8 cellular contexts compared by ENCODE assay signal in genomic region chr2:62309465-62310091, GRCh38.
DNase-seq lines count a peak whose midpoint lies in the region; ATAC-seq and TF ChIP-seq lines count a peak whose summit lies in the region.

No MANE protein-coding gene starts in this region.

- POLR2A ChIA-PET in HEK293T (lab: Yijun Ruan, JAX): no interaction called here

- intact Hi-C loops in left ventricle myocardium superior (cut with micrococcal nuclease): no loop called here

- ATAC-seq in GM18858 (IDR thresholded peaks at IDR 0.05; ENCODE audit: unreplicated experiment) (peak; percentile 49), HG02610 (IDR thresholded peaks at IDR 0.05; ENCODE audit: unreplicated experiment) (peak; percentile 51), SK-N-SH treated with all-trans-retinoic acid at 6 μM for 48 hours (peak; percentile 62), left ventricle myocardium superior (peak; percentile 34)

- CTCF ChIA-PET in HEK293T (lab: Yijun Ruan, JAX): interaction anchor here (1.6 kb wide), 1 partner anchor 10 kb away, joined by 3 read pairs; no protein-coding TSS in a partner anchor

- no peak for DNase-seq in left ventricle myocardium superior
- no peak for DNase-seq in HEK293T (ENCODE audit: extremely low spot score)
- no peak for DNase-seq in AG08396 (ENCODE audit: low spot score)
- DNase-seq in GM19238 (ENCODE audit: insufficient read length, low spot score): no peak
- DNase-seq in mesenteric fat pad (ENCODE audit: low spot score): no peak

TF ChIP-seq in SK-N-SH treated with all-trans-retinoic acid at 6 μM for 48 hours, 23 proteins besides CTCF, POLR2A, EP300 and RAD21:
- TF ChIP-seq PATZ1 (CRISPR knock-in tag; IDR thresholded peaks at IDR 0.05; ENCODE audit: borderline replicate concordance): no peak
- TF ChIP-seq ZNF8 (CRISPR knock-in tag; IDR thresholded peaks at IDR 0.05): 0 out of 2 replicates have a peak, but pooled peaks have one; percentile 19
- peak; percentile 15; the same call in 1 of the 2 replicates for TF ChIP-seq ZFP3 (CRISPR knock-in tag; IDR thresholded peaks at IDR 0.05)

TF ChIP-seq in HEK293T, 16 proteins besides CTCF, POLR2A, EP300 and RAD21:
- TF ChIP-seq ELF4 (IDR thresholded peaks at IDR 0.05): no peak
- TF ChIP-seq SP1 (IDR thresholded peaks at IDR 0.05): no peak
- no peak for TF ChIP-seq LEF1 (IDR thresholded peaks at IDR 0.05; ENCODE audit: borderline replicate concordance)
- TF ChIP-seq FOXM1 (IDR thresholded peaks at IDR 0.05; ENCODE audit: borderline replicate concordance): no peak
